8 cellular contexts compared by ENCODE assay signal in the genomic region with DNA sequence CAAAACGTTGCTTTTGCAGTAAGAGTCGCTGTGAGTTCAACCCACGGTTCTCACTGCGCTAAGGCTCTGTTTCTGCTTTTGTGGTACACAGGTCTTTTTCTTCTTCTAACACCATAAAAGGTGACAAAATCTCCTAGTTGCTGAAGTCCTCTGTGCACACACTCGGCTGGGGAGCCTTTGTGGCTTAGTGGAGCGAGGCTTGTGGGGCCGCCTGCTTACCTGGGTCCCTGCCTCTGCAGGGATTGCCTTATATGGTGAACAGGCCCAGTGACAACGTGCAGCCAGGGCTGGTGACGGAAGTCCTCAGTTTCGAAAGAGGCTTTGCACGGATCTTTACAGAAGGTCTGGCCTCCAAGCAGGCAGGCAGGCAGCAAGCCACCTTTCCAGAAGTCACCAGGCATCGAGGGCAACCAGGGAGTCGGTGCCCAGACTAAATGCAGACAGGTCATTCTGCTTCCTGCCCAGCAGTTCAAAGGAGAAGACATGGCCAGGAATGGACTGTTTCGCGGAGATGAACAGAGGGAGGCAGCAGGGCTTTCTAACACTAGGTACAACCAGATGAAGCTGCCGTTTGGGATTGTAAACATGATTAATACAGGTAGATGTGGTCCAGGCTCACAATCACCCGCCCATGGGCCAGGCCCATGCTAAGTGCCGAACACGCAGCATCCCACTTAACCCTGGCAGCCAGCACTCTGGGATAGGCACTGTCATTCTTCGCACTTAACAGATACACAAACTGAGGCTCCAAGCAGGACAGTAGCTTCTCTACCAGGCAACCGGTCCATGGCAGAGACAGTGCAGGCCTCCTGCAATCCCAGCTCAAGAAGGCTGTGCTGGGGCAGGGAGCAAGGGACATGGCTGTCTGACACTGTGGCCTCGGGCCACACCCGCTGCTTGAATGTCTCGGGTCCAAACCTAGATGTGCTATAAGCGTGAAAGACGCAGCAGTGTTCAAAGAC. TPM values are rescaled to one million over a fixed set of nuclear protein-coding genes. Genes with fewer than 3 reads are reported as not detected.
DNase-seq lines count a peak whose midpoint lies in the region; ATAC-seq, FAIRE-seq and TF ChIP-seq lines count a peak whose summit lies in the region.

No MANE protein-coding gene starts in this region.

- H3K4me1 ChIP-seq in colonic mucosa = no peaks in the 10 kb centered on the region

- peak overlapping the region; percentile 48 for H3K27ac ChIP-seq in colonic mucosa

- peak; percentile 67 for DNase-seq in CD14-positive monocyte (ENCODE audit: low spot score)
- DNase-seq in UCSD-AML1 (lab: John Stamatoyannopoulos, UW; ENCODE audit: unreplicated experiment) = peak; percentile 35
- no peak for DNase-seq in colonic mucosa
- DNase-seq in stimulated activated CD4-positive, alpha-beta T cell treated with anti-CD3 and anti-CD28 coated beads, Interleukin-2, amount 100 ng/mL, for 48 hours = peak; percentile 58 to 74
- no peak for DNase-seq in anterior cingulate cortex (lab: John Stamatoyannopoulos, UW)
- no peak for DNase-seq in HTR-8/SVneo (ENCODE audit: insufficient read length, low spot score)

- ATAC-seq in GM19395 (IDR thresholded peaks at IDR 0.05; ENCODE audit: unreplicated experiment) (peak; percentile 86), HG03469 (IDR thresholded peaks at IDR 0.05; ENCODE audit: unreplicated experiment) (peak; percentile 82)

- no peaks in the 10 kb centered on the region for H3K9me3 ChIP-seq in colonic mucosa

- no peaks in the 10 kb centered on the region for H3K27me3 ChIP-seq in colonic mucosa

- no peaks in the 10 kb centered on the region for H3K36me3 ChIP-seq in colonic mucosa

- H3K27me3 Mint-ChIP-seq in CD14-positive monocyte (ENCODE audit: low read depth in 3 of 3) = peaks cover 0 to 13% (median 5%) of the 10 kb centered on the region in 3 donors

- H3K4me3 ChIP-seq in colonic mucosa = no peak overlapping the region

- no peak for FAIRE-seq in HTR-8/SVneo (lab: Jason Lieb, UNC)

- H3K36me3 Mint-ChIP-seq in CD14-positive monocyte = peaks cover 0 to 2% of the 10 kb centered on the region in 2 donors

- peaks cover 26% of the 10 kb centered on the region for H3K4me1 Mint-ChIP-seq in CD14-positive monocyte

- intact Hi-C loops in CD14-positive monocyte (cut with micrococcal nuclease) (loop anchor here (5.0 kb wide), 2 partner anchors 62 to 212 kb away; no protein-coding TSS in a partner anchor), colonic mucosa (cut with DNase I) (loop anchor here (5.0 kb wide), 1 partner anchor 212 kb away; no protein-coding TSS in a partner anchor)

- peak overlapping the region; percentile 15 to 90 (median 58) for H3K27ac Mint-ChIP-seq in CD14-positive monocyte

- no peaks in the 10 kb centered on the region for H3K9me3 Mint-ChIP-seq in CD14-positive monocyte

- TF ChIP-seq CTCF in CD14-positive monocyte (IDR thresholded peaks at IDR 0.05) = no peak
- TF ChIP-seq CTCF in colonic mucosa (IDR thresholded peaks at IDR 0.05) = no peak

- H3K4me3 Mint-ChIP-seq in CD14-positive monocyte = peak overlapping the region; percentile 60 to 79

- no peak overlapping the region for H3K9ac ChIP-seq in colonic mucosa (ENCODE audit: low read depth in 2 of 2, low read length in 2 of 2)

RNA-seq across cellular contexts. Expression of a gene that starts 10.7 kb away (rescaled TPM):
- 1 to 10 TPM; 4.7 to 5.0 TPM for polyA plus RNA-seq in CD14-positive monocyte
- 10 to 100 TPM; 17.0 to 23.4 TPM for total RNA-seq in colonic mucosa

Comparison
In these comparisons a context has a peak if more than half of its experiments do, and no peak if none do; other contexts are left out.
1. DNase-seq: peak in CD14-positive monocyte (single experiment), UCSD-AML1 (single experiment) and stimulated activated CD4-positive, alpha-beta T cell treated with anti-CD3 and anti-CD28 coated beads, Interleukin-2, amount 100 ng/mL, for 48 hours (2 of 2); none in colonic mucosa (single experiment), anterior cingulate cortex (0 of 58) and HTR-8/SVneo (single experiment).